ENCODE assay signal across 28 cellular contexts in the genomic region with DNA sequence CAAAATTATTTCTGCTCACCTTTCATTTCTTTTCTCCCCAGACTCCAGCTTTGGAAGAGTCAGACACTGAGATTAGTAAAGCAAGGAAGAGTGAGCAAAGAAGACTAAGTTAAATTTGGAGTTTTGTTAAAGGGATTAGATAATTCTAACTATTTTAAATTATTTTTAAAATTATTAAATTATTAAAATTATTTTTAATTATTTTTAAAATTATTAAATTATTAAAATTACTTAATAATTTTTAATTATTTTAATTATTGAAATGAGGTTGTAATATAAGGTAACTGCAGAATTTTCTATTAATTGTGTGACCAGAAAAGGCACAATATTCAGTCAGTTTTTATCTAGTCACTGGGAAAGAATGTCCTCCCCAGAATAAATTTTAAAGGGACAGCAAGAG.
DNase-seq lines count a peak whose midpoint lies in the region; ATAC-seq, FAIRE-seq and TF ChIP-seq lines count a peak whose summit lies in the region.
"Had no signal": no experiment of that assay in that cellular context is flagged by ENCODE, and none has a peak within 500 bp of the region (broad histone marks: within the 10 kb centered on the region; RNA-seq: fewer than 3 reads in every experiment).

No MANE protein-coding gene starts in this region.

- no peaks in the 10 kb centered on the region for H3K36me3 Mint-ChIP-seq in stimulated activated memory B cell treated with anti-CD40 and anti-IgM and Interleukin-4, amounts not matched to agents 10 μg/mL and 1 μg/mL and 100 μg/mL, for 72 hours
- H3K36me3 Mint-ChIP-seq: CD14-positive monocyte had no signal

- H3K9me3 Mint-ChIP-seq in stimulated activated naive CD8-positive, alpha-beta T cell treated with anti-CD3 and anti-CD28 coated beads, Interleukin-15, amount 100 ng/mL, for 72 hours, result peaks cover 0 to 5% of the 10 kb centered on the region in 2 donors
- H3K9me3 Mint-ChIP-seq in stimulated activated memory B cell treated with anti-CD40 and anti-IgM and Interleukin-4, amounts not matched to agents 10 μg/mL and 1 μg/mL and 100 μg/mL, for 72 hours, result no peaks in the 10 kb centered on the region
- H3K9me3 Mint-ChIP-seq: CD4-positive, alpha-beta T cell; CD8-positive, alpha-beta memory T cell; HFFc6 had no signal

- no peaks in the 10 kb centered on the region for H3K27me3 Mint-ChIP-seq in stimulated activated naive CD8-positive, alpha-beta T cell treated with anti-CD3 and anti-CD28 coated beads, Interleukin-15, amount 100 ng/mL, for 72 hours
- no peaks in the 10 kb centered on the region for H3K27me3 Mint-ChIP-seq in stimulated activated memory B cell treated with anti-CD40 and anti-IgM and Interleukin-4, amounts not matched to agents 10 μg/mL and 1 μg/mL and 100 μg/mL, for 72 hours
- H3K27me3 Mint-ChIP-seq: CD4-positive, alpha-beta T cell; CD8-positive, alpha-beta memory T cell had no signal

- peaks cover 45% of the 10 kb centered on the region for H3K4me1 Mint-ChIP-seq in stimulated activated naive CD8-positive, alpha-beta T cell treated with anti-CD3 and anti-CD28 coated beads, Interleukin-15, amount 100 ng/mL, for 72 hours
- H3K4me1 Mint-ChIP-seq in stimulated activated memory B cell treated with anti-CD40 and anti-IgM and Interleukin-4, amounts not matched to agents 10 μg/mL and 1 μg/mL and 100 μg/mL, for 72 hours, result no peaks in the 10 kb centered on the region
- H3K4me1 Mint-ChIP-seq: CD14-positive monocyte had no signal

- no peaks in the 10 kb centered on the region for H3K36me3 ChIP-seq in pancreas
- H3K36me3 ChIP-seq: BE2C; BLaER1 treated with 17β-estradiol and CSF1 and Interleukin-3, amounts not matched to agents 10 nM and 100 nM; HAP-1 had no signal

- intact Hi-C loops in pancreas (cut with DNase I), result no loop called here

- no peak overlapping the region for H3K4me3 ChIP-seq in pancreas
- H3K4me3 ChIP-seq: A549; BLaER1 treated with 17β-estradiol and CSF1 and Interleukin-3, amounts not matched to agents 10 nM and 100 nM; HAP-1 had no signal

- TF ChIP-seq CTCF in pancreas (IDR thresholded peaks at IDR 0.05), result no peak

- FAIRE-seq in A204.1 (lab: Jason Lieb, UNC) (peak; percentile 97), TTC549 (lab: Jason Lieb, UNC) (peak; percentile 80), endometrium (lab: Jason Lieb, UNC) (peak; percentile 67), pancreas (lab: Jason Lieb, UNC) (peak; percentile 13)
- FAIRE-seq: A549, D721Med, GM12891, GM18507, H54 had no signal

- H3K27ac ChIP-seq in pancreas, result no peak overlapping the region
- H3K27ac ChIP-seq: 22Rv1; A549; BLaER1 treated with 17β-estradiol and CSF1 and Interleukin-3, amounts not matched to agents 10 nM and 100 nM had no signal

- no peaks in the 10 kb centered on the region for H3K9me3 ChIP-seq in pancreas
- H3K9me3 ChIP-seq: A549; BE2C; BLaER1 treated with 17β-estradiol and CSF1 and Interleukin-3, amounts not matched to agents 10 nM and 100 nM; HAP-1 had no signal

- no peak overlapping the region for H3K27ac Mint-ChIP-seq in stimulated activated naive CD8-positive, alpha-beta T cell treated with anti-CD3 and anti-CD28 coated beads, Interleukin-15, amount 100 ng/mL, for 72 hours
- H3K27ac Mint-ChIP-seq in stimulated activated memory B cell treated with anti-CD40 and anti-IgM and Interleukin-4, amounts not matched to agents 10 μg/mL and 1 μg/mL and 100 μg/mL, for 72 hours, result no peak overlapping the region
- H3K27ac Mint-ChIP-seq: CD14-positive monocyte; CD4-positive, alpha-beta T cell; HFFc6 had no signal

- DNase-seq in pancreas (no peak), NCI-H2029 (lab: John Stamatoyannopoulos, UW) (no peak), NCI-H1105 (lab: John Stamatoyannopoulos, UW) (no peak)
- DNase-seq in stimulated activated naive CD8-positive, alpha-beta T cell treated with anti-CD3 and anti-CD28 coated beads, Interleukin-15, amount 100 ng/mL, for 72 hours, result no peak
- DNase-seq: ACHN; AML-193; BE2C; CD4-positive, alpha-beta T cell; CD8-positive, alpha-beta memory T cell; DMS 273 treated with DMSO at 0.1 percent for 48 hours; DMS79; EL; GF-D8; GOT3; HFFc6 had no signal

- H3K4me1 ChIP-seq in pancreas, result no peaks in the 10 kb centered on the region
- H3K4me1 ChIP-seq: A549; BE2C; BLaER1 treated with 17β-estradiol and CSF1 and Interleukin-3, amounts not matched to agents 10 nM and 100 nM; HAP-1 had no signal

- H3K27me3 ChIP-seq in pancreas, result no peaks in the 10 kb centered on the region
- H3K27me3 ChIP-seq: BE2C; BLaER1 treated with 17β-estradiol and CSF1 and Interleukin-3, amounts not matched to agents 10 nM and 100 nM had no signal

- no peak overlapping the region for H3K4me3 Mint-ChIP-seq in stimulated activated naive CD8-positive, alpha-beta T cell treated with anti-CD3 and anti-CD28 coated beads, Interleukin-15, amount 100 ng/mL, for 72 hours
- H3K4me3 Mint-ChIP-seq in stimulated activated memory B cell treated with anti-CD40 and anti-IgM and Interleukin-4, amounts not matched to agents 10 μg/mL and 1 μg/mL and 100 μg/mL, for 72 hours, result no peak overlapping the region
- H3K4me3 Mint-ChIP-seq: CD14-positive monocyte; CD4-positive, alpha-beta T cell; HFFc6 had no signal

- ATAC-seq in pancreas, result no peak
- no peak for ATAC-seq in stimulated activated naive CD8-positive, alpha-beta T cell treated with anti-CD3 and anti-CD28 coated beads, Interleukin-15, amount 100 ng/mL, for 72 hours
- ATAC-seq in stimulated activated memory B cell treated with anti-CD40 and anti-IgM and Interleukin-4, amounts not matched to agents 10 μg/mL and 1 μg/mL and 100 μg/mL, for 72 hours, result no peak
- ATAC-seq: A549 had no signal
